ENCODE assay signal across 8 cellular contexts in the genomic region with DNA sequence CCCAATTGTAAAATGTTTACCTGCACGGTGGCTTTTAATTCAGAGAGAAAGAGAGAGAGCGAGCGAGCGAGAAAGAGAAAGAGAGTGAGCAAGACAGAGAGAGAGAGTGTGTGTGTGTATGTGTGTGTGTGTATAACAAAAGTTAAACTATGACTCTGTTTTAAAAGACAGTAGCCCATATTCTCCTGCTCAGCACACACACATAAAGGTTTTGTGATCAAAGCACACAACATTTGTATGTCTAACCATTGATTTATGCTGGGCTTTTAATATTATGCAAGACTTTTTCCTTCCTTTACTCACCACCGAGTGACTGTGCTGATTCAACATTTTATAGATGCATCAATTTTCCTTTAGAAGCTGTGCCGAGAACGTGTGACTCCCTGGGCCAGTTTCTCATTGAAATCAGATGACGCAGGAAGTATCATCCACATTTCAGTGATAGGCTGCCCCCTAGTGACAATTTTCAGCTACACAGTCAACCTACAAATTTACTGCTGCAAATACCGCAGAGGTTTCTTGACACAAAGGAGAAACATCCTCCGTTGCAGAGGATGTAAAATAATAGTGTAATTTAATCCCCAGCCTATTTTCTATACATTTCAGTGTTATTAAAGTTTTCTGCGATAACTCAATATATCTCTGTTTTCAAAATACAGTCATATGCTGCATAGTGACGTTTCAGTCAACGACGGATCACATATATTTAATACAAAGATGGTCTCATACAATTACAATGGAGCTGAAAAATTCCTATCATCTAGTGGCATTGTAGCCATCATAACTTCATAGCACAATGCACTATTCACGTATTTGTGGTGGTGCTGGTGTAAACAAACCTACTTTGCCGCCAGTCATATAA.
DNase-seq lines count a peak whose midpoint lies in the region; ATAC-seq, FAIRE-seq and TF ChIP-seq lines count a peak whose summit lies in the region.

No MANE protein-coding gene starts in this region.

- no peaks in the 10 kb centered on the region for H3K36me3 ChIP-seq in bronchial epithelial cell (ENCODE audit: control insufficient read depth, insufficient read depth, low read length)
- no peaks in the 10 kb centered on the region for H3K36me3 ChIP-seq in kidney epithelial cell (ENCODE audit: control insufficient read depth, insufficient read depth, low read length)

- ATAC-seq in GM18867 (IDR thresholded peaks at IDR 0.05; ENCODE audit: unreplicated experiment) (peak; percentile 96), HG03095 (IDR thresholded peaks at IDR 0.05; ENCODE audit: unreplicated experiment) (peak; percentile 96)

- peak; percentile 56 for TF ChIP-seq CTCF in WI38 (IDR thresholded peaks at IDR 0.05; ENCODE audit: low read depth, low read length)
- TF ChIP-seq CTCF in bronchial epithelial cell (IDR thresholded peaks at IDR 0.05; ENCODE audit: insufficient read depth, low read length, severe bottlenecking) = peak; percentile 60
- TF ChIP-seq CTCF in kidney epithelial cell (IDR thresholded peaks at IDR 0.05; ENCODE audit: insufficient read depth, low read length, poor library complexity, severe bottlenecking) = peak; percentile 68

- H3K27me3 ChIP-seq in bronchial epithelial cell (ENCODE audit: control insufficient read depth, insufficient read depth, low read length) (no peaks in the 10 kb centered on the region), kidney epithelial cell (ENCODE audit: control insufficient read depth, insufficient read depth, low read length) (no peaks in the 10 kb centered on the region)

- no peak for FAIRE-seq in bronchial epithelial cell (lab: Jason Lieb, UNC)

- H3K4me3 ChIP-seq in WI38 (ENCODE audit: low read depth, low read length) (no peak overlapping the region), bronchial epithelial cell (ENCODE audit: low read depth, low read length) (peak overlapping the region; percentile 3), kidney epithelial cell (ENCODE audit: low read depth, low read length) (peak overlapping the region; percentile 5)

- DNase-seq in AG08396 (ENCODE audit: low spot score) = peak; percentile 63
- DNase-seq in NCI-H2171 treated with DMSO at 0.1 percent for 48 hours (lab: John Stamatoyannopoulos, UW) = peak; percentile 76
- peak; percentile 95 for DNase-seq in bronchial epithelial cell (ENCODE audit: low read depth)
- DNase-seq in kidney epithelial cell (ENCODE audit: low read depth) = peak; percentile 65
- peak; percentile 51 to 68 (median 58) for DNase-seq in stimulated activated CD4-positive, alpha-beta T cell treated with anti-CD3 and anti-CD28 coated beads, Interleukin-1b, Interleukin-23, amount 100 ng/mL, for 24 hours (ENCODE audit: low read depth in 4 of 4, low spot score in 1 of 4)
